In the genomic region with DNA sequence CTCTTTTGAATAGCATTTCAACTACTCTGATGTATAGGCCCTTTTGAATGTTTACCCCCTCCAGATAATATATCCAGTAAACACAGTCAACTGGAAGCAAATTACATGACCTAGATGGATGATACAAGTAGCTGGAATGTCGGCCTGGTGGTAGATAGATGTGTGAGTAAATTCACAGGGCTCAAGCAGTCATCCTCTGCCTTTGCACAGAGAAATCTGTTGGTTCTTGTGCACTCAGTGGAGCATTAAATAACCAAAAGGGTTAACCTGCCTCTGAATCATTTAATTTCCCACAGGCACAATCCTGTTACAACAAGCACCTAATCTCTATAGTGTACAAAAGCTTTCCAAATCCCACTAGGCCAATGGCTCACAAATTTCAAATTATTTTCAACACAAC, we compare ENCODE assay signal across 23 cellular contexts.
"Had no signal": no experiment of that assay in that cellular context is flagged by ENCODE, and none has a peak within 500 bp of the region (broad histone marks: within the 10 kb centered on the region; RNA-seq: fewer than 3 reads in every experiment).

No MANE protein-coding gene starts in this region.

- H3K36me3 ChIP-seq: breast epithelium, neural progenitor cell, prostate gland, tibial nerve had no signal

- H3K4me1 ChIP-seq: breast epithelium, neural progenitor cell, prostate gland, tibial nerve had no signal

- H3K36me3 Mint-ChIP-seq: memory B cell; naive thymus-derived CD4-positive, alpha-beta T cell; neural progenitor cell; T-cell had no signal

- H3K4me2 ChIP-seq: neural progenitor cell had no signal

- H2AFZ ChIP-seq: neural progenitor cell had no signal

- H3K27me3 Mint-ChIP-seq: activated T-cell treated with anti-CD3 and anti-CD28 coated beads, Interleukin-2, amount 50 U/mL, for 24 hours; dendritic cell treated with granulocyte-macrophage colony-stimulating factor and Interleukin-4, amounts not matched to agents 40 ng/mL and 50 ng/mL, for 4 days; memory B cell; naive thymus-derived CD4-positive, alpha-beta T cell; stimulated activated naive CD8-positive, alpha-beta T cell treated with anti-CD3 and anti-CD28 coated beads, Interleukin-15, Interleukin-2, amounts not matched to agents 100 ng/mL and 50 ng/mL, for 24 hours; T-cell had no signal

- H3K27me3 ChIP-seq: breast epithelium, neural progenitor cell, tibial nerve had no signal

- H3K27ac Mint-ChIP-seq: activated CD8-positive, alpha-beta T cell treated with anti-CD3 and anti-CD28 coated beads, Interleukin-2, amount 10 ng/mL, durations not matched to agents 7 days and 5 days; activated T-cell treated with anti-CD3 and anti-CD28 coated beads, Interleukin-2, amount 50 U/mL, for 24 hours; dendritic cell treated with granulocyte-macrophage colony-stimulating factor and Interleukin-4, amounts not matched to agents 40 ng/mL and 50 ng/mL, for 4 days; memory B cell; naive thymus-derived CD4-positive, alpha-beta T cell; neural progenitor cell; stimulated activated naive CD8-positive, alpha-beta T cell treated with anti-CD3 and anti-CD28 coated beads, Interleukin-15, Interleukin-2, amounts not matched to agents 100 ng/mL and 50 ng/mL, for 24 hours; T-cell had no signal

- ATAC-seq: activated CD8-positive, alpha-beta T cell treated with anti-CD3 and anti-CD28 coated beads, Interleukin-2, amount 10 ng/mL, durations not matched to agents 7 days and 5 days; left ventricle myocardium superior; naive thymus-derived CD4-positive, alpha-beta T cell; right cardiac atrium; T-cell had no signal

- H3K9me3 Mint-ChIP-seq: memory B cell, neural progenitor cell had no signal

- H3K27ac ChIP-seq: breast epithelium, neural progenitor cell, prostate gland, skin epidermis, tibial nerve had no signal

- H3K4me3 Mint-ChIP-seq: activated CD8-positive, alpha-beta T cell treated with anti-CD3 and anti-CD28 coated beads, Interleukin-2, amount 10 ng/mL, durations not matched to agents 7 days and 5 days; activated T-cell treated with anti-CD3 and anti-CD28 coated beads, Interleukin-2, amount 50 U/mL, for 24 hours; dendritic cell treated with granulocyte-macrophage colony-stimulating factor and Interleukin-4, amounts not matched to agents 40 ng/mL and 50 ng/mL, for 4 days; memory B cell; naive thymus-derived CD4-positive, alpha-beta T cell; neural progenitor cell; stimulated activated naive CD8-positive, alpha-beta T cell treated with anti-CD3 and anti-CD28 coated beads, Interleukin-15, Interleukin-2, amounts not matched to agents 100 ng/mL and 50 ng/mL, for 24 hours; T-cell had no signal

- H3K9me3 ChIP-seq: breast epithelium, prostate gland, tibial nerve had no signal

- H3K4me3 ChIP-seq: breast epithelium, neural progenitor cell, prostate gland, skin epidermis, tibial nerve had no signal

- H3K4me1 Mint-ChIP-seq: memory B cell; naive thymus-derived CD4-positive, alpha-beta T cell; T-cell had no signal

- FAIRE-seq: kidney, urothelium cell line had no signal

- DNase-seq: activated CD4-positive, alpha-beta T cell treated with anti-CD3 and anti-CD28 coated beads for 48 hours; activated CD4-positive, CD25-positive, alpha-beta regulatory T cell; activated CD8-positive, alpha-beta T cell treated with anti-CD3 and anti-CD28 coated beads, Interleukin-2, amount 10 ng/mL, durations not matched to agents 7 days and 5 days; activated naive CD4-positive, alpha-beta T cell treated with anti-CD3 and anti-CD28 coated beads, Interleukin-2, amount 50 U/mL, for 16 hours; activated T-cell treated with anti-CD3 and anti-CD28 coated beads, Interleukin-2, amount 50 U/mL, for 24 hours; aorta; cerebellar nuclear complex; effector CD8-positive, alpha-beta T cell; foreskin fibroblast; kidney; left ventricle myocardium superior; naive thymus-derived CD4-positive, alpha-beta T cell; right cardiac atrium; T-cell had no signal

- H3K9ac ChIP-seq: neural progenitor cell had no signal
